ENCODE assay signal across 1 cellular context in the genomic region with DNA sequence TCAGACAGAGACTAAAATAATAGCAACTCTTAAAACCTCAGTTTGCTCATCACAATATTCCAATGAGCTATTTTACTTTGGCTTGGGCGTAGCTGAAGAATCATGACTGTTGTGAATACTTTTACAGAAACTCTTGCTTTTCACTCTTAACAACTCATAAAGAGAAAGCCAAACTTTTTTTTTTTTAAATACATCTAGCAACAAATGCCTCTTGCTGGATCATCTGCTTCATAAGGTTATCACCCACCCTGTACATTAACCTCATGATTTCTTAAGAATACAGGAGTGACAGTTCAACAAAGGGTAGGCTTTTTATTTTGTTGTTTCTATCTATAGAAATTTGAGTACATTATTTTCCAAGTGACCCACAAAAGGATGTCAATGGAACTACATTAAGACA.
TF ChIP-seq lines count a peak whose summit lies in the region.

No MANE protein-coding gene starts in this region.

TF ChIP-seq in IMR-90, 13 proteins besides CTCF, POLR2A, EP300 and RAD21:
- no peak for TF ChIP-seq ELK1 (IDR thresholded peaks at IDR 0.05; ENCODE audit: borderline replicate concordance, low read depth, low read length)
- no peak for TF ChIP-seq CHD1 (IDR thresholded peaks at IDR 0.05; ENCODE audit: low read depth, low read length)
- TF ChIP-seq NFE2L2 (IDR thresholded peaks at IDR 0.05; ENCODE audit: low read depth, low read length) = no peak
- no peak for TF ChIP-seq RFX5 (IDR thresholded peaks at IDR 0.05; ENCODE audit: low read depth, low read length)
- no peak for TF ChIP-seq MAZ (IDR thresholded peaks at IDR 0.05; ENCODE audit: borderline replicate concordance, low read depth, low read length)
- TF ChIP-seq RCOR1 (IDR thresholded peaks at IDR 0.05; ENCODE audit: insufficient replicate concordance, low read length) = no peak
- no peak for TF ChIP-seq SMC3 (IDR thresholded peaks at IDR 0.05; ENCODE audit: low read depth, low read length)
- TF ChIP-seq MXI1 (IDR thresholded peaks at IDR 0.05; ENCODE audit: borderline replicate concordance, low read depth, low read length) = no peak
- TF ChIP-seq BHLHE40 (IDR thresholded peaks at IDR 0.05; ENCODE audit: low read depth, low read length) = no peak
- TF ChIP-seq, protein P1, sequence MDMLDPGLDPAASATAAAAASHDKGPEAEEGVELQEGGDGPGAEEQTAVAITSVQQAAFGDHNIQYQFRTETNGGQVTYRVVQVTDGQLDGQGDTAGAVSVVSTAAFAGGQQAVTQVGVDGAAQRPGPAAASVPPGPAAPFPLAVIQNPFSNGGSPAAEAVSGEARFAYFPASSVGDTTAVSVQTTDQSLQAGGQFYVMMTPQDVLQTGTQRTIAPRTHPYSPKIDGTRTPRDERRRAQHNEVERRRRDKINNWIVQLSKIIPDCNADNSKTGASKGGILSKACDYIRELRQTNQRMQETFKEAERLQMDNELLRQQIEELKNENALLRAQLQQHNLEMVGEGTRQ (IDR thresholded peaks at IDR 0.05; ENCODE audit: low read depth, low read length) = no peak
